ENCODE assay signal across 8 cellular contexts in the genomic region with DNA sequence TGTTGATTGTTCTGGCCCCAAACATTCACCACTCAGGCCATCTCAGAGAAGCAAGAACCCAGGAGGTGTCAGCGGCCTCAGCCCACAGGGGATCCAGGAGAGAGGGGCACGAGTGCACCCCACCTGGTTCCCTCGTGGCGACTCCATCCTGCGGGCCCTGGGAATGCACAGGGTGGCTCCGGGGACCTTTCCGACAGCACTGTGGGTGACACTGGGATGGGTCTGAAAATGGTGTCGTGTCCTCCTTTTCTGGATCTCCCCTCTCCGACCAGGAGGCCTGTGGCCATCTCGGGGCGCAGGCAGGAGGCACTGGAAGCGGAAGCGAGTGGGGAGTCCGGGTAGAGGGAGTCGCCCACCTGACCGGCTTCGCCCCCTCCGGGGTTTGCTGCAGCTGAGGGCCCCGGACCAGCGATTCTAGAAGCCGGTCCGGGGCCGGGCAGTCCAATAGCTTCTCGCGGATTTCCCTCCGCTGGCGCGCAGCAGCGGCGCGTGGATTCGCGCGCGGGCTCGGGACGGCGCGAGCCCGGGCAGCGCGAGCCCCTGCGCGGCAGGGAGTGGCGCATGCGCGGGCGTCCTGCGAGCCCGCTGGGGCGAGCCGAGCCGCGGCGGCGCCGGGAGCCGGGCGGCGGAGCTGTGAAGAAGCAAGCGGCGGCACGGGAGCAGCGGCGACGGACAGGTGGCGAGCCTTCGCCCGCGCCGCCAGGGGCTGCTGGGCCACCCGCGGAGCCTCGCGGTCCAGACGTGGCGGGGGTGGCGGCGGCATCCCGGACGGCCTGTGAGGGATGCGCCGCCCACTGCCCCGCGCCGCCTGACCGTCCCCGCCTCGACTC. TPM values are rescaled to one million over a fixed set of nuclear protein-coding genes. Genes with fewer than 3 reads are reported as not detected.
DNase-seq lines count a peak whose midpoint lies in the region; ATAC-seq and TF ChIP-seq lines count a peak whose summit lies in the region.

A gene with protein sequence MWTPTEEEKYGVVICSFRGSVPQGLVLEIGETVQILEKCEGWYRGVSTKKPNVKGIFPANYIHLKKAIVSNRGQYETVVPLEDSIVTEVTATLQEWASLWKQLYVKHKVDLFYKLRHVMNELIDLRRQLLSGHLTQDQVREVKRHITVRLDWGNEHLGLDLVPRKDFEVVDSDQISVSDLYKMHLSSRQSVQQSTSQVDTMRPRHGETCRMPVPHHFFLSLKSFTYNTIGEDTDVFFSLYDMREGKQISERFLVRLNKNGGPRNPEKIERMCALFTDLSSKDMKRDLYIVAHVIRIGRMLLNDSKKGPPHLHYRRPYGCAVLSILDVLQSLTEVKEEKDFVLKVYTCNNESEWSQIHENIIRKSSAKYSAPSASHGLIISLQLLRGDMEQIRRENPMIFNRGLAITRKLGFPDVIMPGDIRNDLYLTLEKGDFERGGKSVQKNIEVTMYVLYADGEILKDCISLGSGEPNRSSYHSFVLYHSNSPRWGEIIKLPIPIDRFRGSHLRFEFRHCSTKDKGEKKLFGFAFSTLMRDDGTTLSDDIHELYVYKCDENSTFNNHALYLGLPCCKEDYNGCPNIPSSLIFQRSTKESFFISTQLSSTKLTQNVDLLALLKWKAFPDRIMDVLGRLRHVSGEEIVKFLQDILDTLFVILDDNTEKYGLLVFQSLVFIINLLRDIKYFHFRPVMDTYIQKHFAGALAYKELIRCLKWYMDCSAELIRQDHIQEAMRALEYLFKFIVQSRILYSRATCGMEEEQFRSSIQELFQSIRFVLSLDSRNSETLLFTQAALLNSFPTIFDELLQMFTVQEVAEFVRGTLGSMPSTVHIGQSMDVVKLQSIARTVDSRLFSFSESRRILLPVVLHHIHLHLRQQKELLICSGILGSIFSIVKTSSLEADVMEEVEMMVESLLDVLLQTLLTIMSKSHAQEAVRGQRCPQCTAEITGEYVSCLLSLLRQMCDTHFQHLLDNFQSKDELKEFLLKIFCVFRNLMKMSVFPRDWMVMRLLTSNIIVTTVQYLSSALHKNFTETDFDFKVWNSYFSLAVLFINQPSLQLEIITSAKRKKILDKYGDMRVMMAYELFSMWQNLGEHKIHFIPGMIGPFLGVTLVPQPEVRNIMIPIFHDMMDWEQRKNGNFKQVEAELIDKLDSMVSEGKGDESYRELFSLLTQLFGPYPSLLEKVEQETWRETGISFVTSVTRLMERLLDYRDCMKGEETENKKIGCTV (N-terminal part only) (plus strand): TSS at position 579 of the 830 bp plus-strand sequence. CDS start 337 bp downstream, outside the sequence.

- DNase-seq in Caki2 (ENCODE audit: low read depth) (peak; percentile 51), SK-N-SH (peak; percentile 94), left ventricle myocardium inferior (peak; percentile 49), prostate gland (ENCODE audit: low spot score) (peak; percentile 28)
- DNase-seq in activated naive CD8-positive, alpha-beta T cell treated with anti-CD3 and anti-CD28 coated beads, Interleukin-2, amount 50 U/mL, for 24 hours = peak; percentile 71

- 30% methylated on average over 6 of the region's 89 CpGs for WGBS in SK-N-SH (ENCODE audit: low lambda C conversion rate)
- WGBS in prostate gland = 5% methylated on average over 53 of the region's 89 CpGs

- ATAC-seq in HG02759 (IDR thresholded peaks at IDR 0.05; ENCODE audit: unreplicated experiment) (peak; percentile 78), HG02840 (IDR thresholded peaks at IDR 0.05; ENCODE audit: low FRiP score, unreplicated experiment) (no peak), GM21360 (IDR thresholded peaks at IDR 0.05; ENCODE audit: unreplicated experiment) (no peak)
- ATAC-seq in activated naive CD8-positive, alpha-beta T cell treated with anti-CD3 and anti-CD28 coated beads, Interleukin-2, amount 50 U/mL, for 24 hours = peak; percentile 86

- H2AFZ ChIP-seq in SK-N-SH (ENCODE audit: low read depth) = no peak within 1 kb of the TSS

- H3K27me3 ChIP-seq in SK-N-SH (ENCODE audit: insufficient read depth) (peaks cover 56% of the 10 kb centered on the region), left ventricle myocardium inferior (ENCODE audit: low read depth) (peaks cover 53% of the 10 kb centered on the region), prostate gland (replicated peaks; ENCODE audit: insufficient read depth) (no peaks in the 10 kb centered on the region)

- H3K36me3 Mint-ChIP-seq in activated naive CD8-positive, alpha-beta T cell treated with anti-CD3 and anti-CD28 coated beads, Interleukin-2, amount 50 U/mL, for 24 hours (ENCODE audit: low read depth) = no peaks in the 10 kb centered on the region

- peak within 1 kb of the TSS; percentile 55; the same call in 1 of the 2 replicates for H3K4me2 ChIP-seq in SK-N-SH

- no peak for TF ChIP-seq POLR2A in prostate gland (IDR thresholded peaks at IDR 0.05)

- H4K20me1 ChIP-seq in SK-N-SH (ENCODE audit: insufficient read depth) = peaks cover 16% of the 10 kb centered on the region

- CTCF ChIA-PET in SK-N-SH (lab: Yijun Ruan, JAX) = interaction anchor here (0.6 to 5.7 kb wide), 15 partner anchors 8 to 983 kb away, joined by 3 to 44 read pairs (median 4); a partner anchor contains a TSS

- no peak for TF ChIP-seq RAD21 in SK-N-SH (IDR thresholded peaks at IDR 0.05; ENCODE audit: low read length)

- H3K4me1 ChIP-seq in SK-N-SH (ENCODE audit: control insufficient read depth in 1 of 2, insufficient read depth in 2 of 2, low read depth in 1 of 2, low read length in 1 of 2) (peaks cover 0 to 4% of the 10 kb centered on the region in 2 experiments; a peak in 1 of 4 replicates), left ventricle myocardium inferior (peaks cover 19% of the 10 kb centered on the region), prostate gland (replicated peaks) (no peaks in the 10 kb centered on the region)

- H3K27ac ChIP-seq in SK-N-SH (ENCODE audit: low read depth in 2 of 2, low read length in 1 of 2) (no peak within 1 kb of the TSS), left ventricle myocardium inferior (replicated peaks) (peak within 1 kb of the TSS; percentile 12), prostate gland (no peak within 1 kb of the TSS)

- no peaks in the 10 kb centered on the region for H3K9me2 ChIP-seq in SK-N-SH

- peaks cover 40% of the 10 kb centered on the region for H3K27me3 Mint-ChIP-seq in activated naive CD8-positive, alpha-beta T cell treated with anti-CD3 and anti-CD28 coated beads, Interleukin-2, amount 50 U/mL, for 24 hours

- H3K79me2 ChIP-seq in SK-N-SH (ENCODE audit: insufficient read depth) = no peaks in the 10 kb centered on the region

- no peaks in the 10 kb centered on the region for H3K9me3 Mint-ChIP-seq in activated naive CD8-positive, alpha-beta T cell treated with anti-CD3 and anti-CD28 coated beads, Interleukin-2, amount 50 U/mL, for 24 hours

- peaks cover 12% of the 10 kb centered on the region for H3F3A ChIP-seq in SK-N-SH (replicated peaks; ENCODE audit: insufficient read depth)

- H3K4me3 Mint-ChIP-seq in activated naive CD8-positive, alpha-beta T cell treated with anti-CD3 and anti-CD28 coated beads, Interleukin-2, amount 50 U/mL, for 24 hours = peak within 1 kb of the TSS; percentile 77

- no peak for TF ChIP-seq EP300 in SK-N-SH (IDR thresholded peaks at IDR 0.05; ENCODE audit: borderline replicate concordance in 1 of 2, low read depth in 1 of 2, low read length in 1 of 2)

- TF ChIP-seq CTCF in SK-N-SH (IDR thresholded peaks at IDR 0.05) = no peak
- TF ChIP-seq CTCF in left ventricle myocardium inferior (IDR thresholded peaks at IDR 0.05; ENCODE audit: borderline replicate concordance) = no peak
- TF ChIP-seq CTCF in prostate gland (IDR thresholded peaks at IDR 0.05) = peak in 1 of 4 experiments; percentile 4

- H3K4me3 ChIP-seq in SK-N-SH (ENCODE audit: low read depth in 2 of 2, low read length in 1 of 2) (peak within 1 kb of the TSS; percentile 25 to 45; a peak in 3 of 4 replicates), left ventricle myocardium inferior (peak within 1 kb of the TSS; percentile 69), prostate gland (peak within 1 kb of the TSS; percentile 39 to 44)

- no peaks in the 10 kb centered on the region for H3K9me3 ChIP-seq in SK-N-SH
- H3K9me3 ChIP-seq in left ventricle myocardium inferior (replicated peaks) = no peaks in the 10 kb centered on the region
- no peaks in the 10 kb centered on the region for H3K9me3 ChIP-seq in prostate gland

- in situ Hi-C loops in Caki2 (cut with HindIII; ENCODE audit: low pct_unique_long_range_greater_than_20kb, low sequenced_read_pairs) = no loop called here

- H3K36me3 ChIP-seq in SK-N-SH (replicated peaks in 1 of 2; ENCODE audit: control insufficient read depth in 1 of 2, insufficient read depth in 2 of 2, low read length in 1 of 2) = no peaks in the 10 kb centered on the region
- H3K36me3 ChIP-seq in left ventricle myocardium inferior = no peaks in the 10 kb centered on the region
- H3K36me3 ChIP-seq in prostate gland = no peaks in the 10 kb centered on the region

- peak within 1 kb of the TSS; percentile 36 for H3K27ac Mint-ChIP-seq in activated naive CD8-positive, alpha-beta T cell treated with anti-CD3 and anti-CD28 coated beads, Interleukin-2, amount 50 U/mL, for 24 hours

- intact Hi-C loops in left ventricle myocardium inferior (cut with micrococcal nuclease) = no loop called here
- intact Hi-C loops in prostate gland (cut with DNase I) = loop anchor here (2.0 to 5.0 kb wide), 2 partner anchors 58 to 698 kb away; a partner anchor contains a TSS

- peaks cover 15% of the 10 kb centered on the region for H3K4me1 Mint-ChIP-seq in activated naive CD8-positive, alpha-beta T cell treated with anti-CD3 and anti-CD28 coated beads, Interleukin-2, amount 50 U/mL, for 24 hours

- POLR2A ChIA-PET in SK-N-SH (lab: Yijun Ruan, JAX) = interaction anchor here (1.4 kb wide), 1 partner anchor 710 kb away, joined by 3 read pairs; a partner anchor contains a TSS

- H3K9ac ChIP-seq in SK-N-SH = no peak within 1 kb of the TSS

TF ChIP-seq in SK-N-SH, 30 proteins besides CTCF, POLR2A, EP300 and RAD21:
- TF ChIP-seq, protein P1, sequence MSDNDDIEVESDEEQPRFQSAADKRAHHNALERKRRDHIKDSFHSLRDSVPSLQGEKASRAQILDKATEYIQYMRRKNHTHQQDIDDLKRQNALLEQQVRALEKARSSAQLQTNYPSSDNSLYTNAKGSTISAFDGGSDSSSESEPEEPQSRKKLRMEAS (IDR thresholded peaks at IDR 0.05; ENCODE audit: low read depth) = 0 out of 2 replicates have a peak, but pooled peaks have one; percentile 10
- TF ChIP-seq NRF1 (IDR thresholded peaks at IDR 0.05; ENCODE audit: low read depth, low read length) = peak; percentile 77
- no peak for TF ChIP-seq RXRA (IDR thresholded peaks at IDR 0.05; ENCODE audit: borderline replicate concordance, low read depth)

RNA-seq across cellular contexts. Expression of the gene that starts here (rescaled TPM):
- total RNA-seq in Caki2 (2014; rRNA removed; shearing (Covaris generic); ENCODE audit: low replicate concordance) = 0.26 and 0.61 TPM in 2 replicates
- polyA plus RNA-seq in SK-N-SH (2012; rRNA removed) = 0.05 TPM in 2 replicates
- 0.04 and 0.05 TPM in 2 replicates for polyA plus RNA-seq in SK-N-SH (2012; cell fraction: cytosol; rRNA removed)
- polyA plus RNA-seq in SK-N-SH (2012; cell fraction: nucleus; rRNA removed) = 0.16 and 0.19 TPM in 2 replicates
- 3.9 TPM for total RNA-seq in left ventricle myocardium inferior
- total RNA-seq in prostate gland = 1 to 10 TPM in 1 of 2 donors, under 1 TPM in 1; 0.36 to 6.3 TPM

Comparison
In these comparisons a context has a peak if more than half of its experiments do, and no peak if none do; other contexts are left out.
1. Peak in DNase-seq in Caki2; RNA of the gene not detected or under 1 TPM.
2. Peak in DNase-seq, H3K4me3 ChIP-seq and H3K4me2 ChIP-seq in SK-N-SH; RNA of the gene not detected or under 1 TPM.
3. DNase-seq: peak in every context shown above with its lines; median percentile 94 in SK-N-SH; 71 in activated naive CD8-positive, alpha-beta T cell treated with anti-CD3 and anti-CD28 coated beads, Interleukin-2, amount 50 U/mL, for 24 hours; 51 in Caki2; 49 in left ventricle myocardium inferior; 28 in prostate gland.
4. ATAC-seq: peak in HG02759 (single experiment) and activated naive CD8-positive, alpha-beta T cell treated with anti-CD3 and anti-CD28 coated beads, Interleukin-2, amount 50 U/mL, for 24 hours (single experiment); none in HG02840 (single experiment) and GM21360 (single experiment).
5. Peak in every context shown above with its lines, with median percentiles within 50 percentile points of each other: H3K4me3 ChIP-seq.